ENCODE assay signal across 8 cellular contexts in genomic region chr22:35630387-35630793, GRCh38. TPM values are rescaled to one million over a fixed set of nuclear protein-coding genes. Genes with fewer than 3 reads are reported as not detected.
DNase-seq lines count a peak whose midpoint lies in the region; ATAC-seq, FAIRE-seq and TF ChIP-seq lines count a peak whose summit lies in the region.

No MANE protein-coding gene starts in this region.

- TF ChIP-seq POLR2A in GM12892 (IDR thresholded peaks at IDR 0.05; ENCODE audit: low read depth, low read length), result no peak

- no peak for DNase-seq in GM12892 (ENCODE audit: insufficient read length)
- DNase-seq in RCC 7860 (ENCODE audit: low spot score), result peak; percentile 62
- no peak for DNase-seq in effector memory CD8-positive, alpha-beta T cell
- DNase-seq in renal cortical epithelial cell (ENCODE audit: low read depth), result peak; percentile 51
- DNase-seq in Right ventricle myocardium inferior (ENCODE audit: missing footprints), result no peak
- no peak for DNase-seq in heart right ventricle
- no peak for DNase-seq in activated T-cell treated with anti-CD3 and anti-CD28 coated beads, Interleukin-2, amount 50 U/mL, for 48 hours

- no peak overlapping the region for H3K4me3 ChIP-seq in heart right ventricle

- 80 to 83% methylated on average over 4 of the region's 4 CpGs for WGBS in heart right ventricle, 2 donors

- no peak overlapping the region for H3K27ac ChIP-seq in heart right ventricle

- no peak for TF ChIP-seq CTCF in heart right ventricle (IDR thresholded peaks at IDR 0.05)

- no peaks in the 10 kb centered on the region for H3K36me3 ChIP-seq in heart right ventricle

- H3K27me3 Mint-ChIP-seq in effector memory CD8-positive, alpha-beta T cell, result peaks cover 0 to 5% of the 10 kb centered on the region in 2 donors

- FAIRE-seq in GM12892 (lab: Jason Lieb, UNC) (peak; percentile 5), RCC 7860 (lab: Jason Lieb, UNC) (no peak)

- H3K27me3 ChIP-seq in heart right ventricle, result no peaks in the 10 kb centered on the region

- H3K9me3 ChIP-seq in heart right ventricle, result no peaks in the 10 kb centered on the region

- intact Hi-C loops in Right ventricle myocardium inferior (cut with DNase I) (no loop called here), heart right ventricle (cut with DNase I) (loop anchor here in 5 of 10 donors (5.0 to 10.0 kb wide), 5 partner anchors 104 to 294 kb away; no protein-coding TSS in a partner anchor)

- H3K4me3 Mint-ChIP-seq in effector memory CD8-positive, alpha-beta T cell, result no peak overlapping the region

- H3K9me3 Mint-ChIP-seq in effector memory CD8-positive, alpha-beta T cell, result peaks cover 0 to 2% of the 10 kb centered on the region in 2 donors

- no peaks in the 10 kb centered on the region for H3K36me3 Mint-ChIP-seq in effector memory CD8-positive, alpha-beta T cell (ENCODE audit: insufficient read depth)

- H3K4me1 Mint-ChIP-seq in effector memory CD8-positive, alpha-beta T cell (ENCODE audit: low read depth in 2 of 2), result peaks cover 19 to 23% of the 10 kb centered on the region in 2 donors

- ATAC-seq in effector memory CD8-positive, alpha-beta T cell (replicated peaks), result no peak
- ATAC-seq in Right ventricle myocardium inferior (no peak), heart right ventricle (no peak), HG03039 (IDR thresholded peaks at IDR 0.05; ENCODE audit: unreplicated experiment) (no peak)

- peak overlapping the region; percentile 93 to 94 for H3K27ac Mint-ChIP-seq in effector memory CD8-positive, alpha-beta T cell

- H3K4me1 ChIP-seq in heart right ventricle, result peaks cover 0 to 26% (median 12%) of the 10 kb centered on the region in 9 donors

RNA-seq across cellular contexts. Expression of gene MB, which starts 13.3 kb away (rescaled TPM):
- polyA plus RNA-seq in GM12892 (2012; ENCODE audit: missing spikeins), result not detected
- not detected in 2 replicates for total RNA-seq in renal cortical epithelial cell
- 17,829 TPM for total RNA-seq in Right ventricle myocardium inferior
- total RNA-seq in heart right ventricle, result over 10,000 TPM in 9 of 10 donors, 1,000 to 10,000 TPM in 1; 9,966 to 22,407 (median 14,751) TPM
- polyA plus RNA-seq in heart right ventricle, result over 10,000 TPM in 1 of 2 donors, 1,000 to 10,000 TPM in 1; 8,931 to 10,284 TPM

RNA-seq across cellular contexts. Expression of gene APOL6, which starts 17.9 kb away (rescaled TPM):
- 6.1 TPM for polyA plus RNA-seq in GM12892 (2012; ENCODE audit: missing spikeins)
- total RNA-seq in renal cortical epithelial cell (22.1 and 37.9 TPM in 2 replicates), Right ventricle myocardium inferior (6.6 TPM), heart right ventricle (10 to 100 TPM in 2 of 10 donors, 1 to 10 TPM in 8; 4.6 to 51.9 (median 8.7) TPM)
- 1 to 10 TPM; 1.7 to 4.0 TPM for polyA plus RNA-seq in heart right ventricle

Comparison
In these comparisons a context has a peak if more than half of its experiments do, and no peak if none do; other contexts are left out.
1. DNase-seq: peak in RCC 7860 (single experiment) and renal cortical epithelial cell (single experiment); none in GM12892 (single experiment), effector memory CD8-positive, alpha-beta T cell (0 of 3), Right ventricle myocardium inferior (single experiment), heart right ventricle (0 of 2) and activated T-cell treated with anti-CD3 and anti-CD28 coated beads, Interleukin-2, amount 50 U/mL, for 48 hours (0 of 2).
2. RNA of gene MB, which starts 13.3 kb away (total RNA-seq): 17,829 TPM in Right ventricle myocardium inferior (single experiment) and 9,966 to 22,407 TPM in heart right ventricle; not detected in renal cortical epithelial cell; every median in the first group is over 1,000 times any median in the second.